In genomic region chr17:42618442-42619150, GRCh38 we compare ENCODE assay signal across 9 cellular contexts. TPM values are rescaled to one million over a fixed set of nuclear protein-coding genes. Genes with fewer than 3 reads are reported as not detected.
DNase-seq lines count a peak whose midpoint lies in the region; ATAC-seq, FAIRE-seq and TF ChIP-seq lines count a peak whose summit lies in the region.
"Had no signal": no experiment of that assay in that cellular context is flagged by ENCODE, and none has a peak within 500 bp of the region (broad histone marks: within the 10 kb centered on the region; RNA-seq: fewer than 3 reads in every experiment).

No MANE protein-coding gene starts in this region.

- H3K36me3 Mint-ChIP-seq in activated naive CD4-positive, alpha-beta T cell treated with anti-CD3 and anti-CD28 coated beads, Interleukin-2, amount 10 ng/mL, durations not matched to agents 7 days and 5 days = peaks cover 21% of the 10 kb centered on the region

- H3K27ac ChIP-seq in K562 (ENCODE audit: extremely low read depth, low read depth, low read length) (no peak overlapping the region; the same call in 2 of the 3 replicates), lower lobe of right lung (no peak overlapping the region)

- TF ChIP-seq POLR2A in NB4 (IDR thresholded peaks at IDR 0.05; ENCODE audit: extremely low read depth, insufficient read length) = no peak
- no peak for TF ChIP-seq POLR2A in K562 (conservative IDR thresholded peaks at IDR 0.05)

- H3K4me1 ChIP-seq in K562 (replicated peaks in 1 of 2; ENCODE audit: control insufficient read depth in 2 of 2, insufficient read depth in 2 of 2, low read length in 2 of 2) = peaks cover 21 to 31% of the 10 kb centered on the region in 2 experiments; a peak in 4 of 5 replicates
- peaks cover 12% of the 10 kb centered on the region for H3K4me1 ChIP-seq in lower lobe of right lung

- POLR2A ChIA-PET in K562 (lab: Yijun Ruan, JAX) = interaction anchor here (0.6 to 3.5 kb wide), 10 partner anchors 9 to 250 kb away, joined by 3 to 31 read pairs (median 3); partner anchors contain the start of genes RETREG3 and TUBG1

- H3K9me3 ChIP-seq in K562 (replicated peaks; ENCODE audit: control insufficient read depth, insufficient read depth, low read depth, low read length) = no peaks in the 10 kb centered on the region
- H3K9me3 ChIP-seq in lower lobe of right lung = no peaks in the 10 kb centered on the region

- TF ChIP-seq EP300 in K562 (IDR thresholded peaks at IDR 0.05; ENCODE audit: low read length) = no peak

- H2AFZ ChIP-seq in K562 (ENCODE audit: low read depth, low read length) = peak overlapping the region; percentile 56

- peak overlapping the region; percentile 32; the same call in 1 of the 2 replicates for H3K4me2 ChIP-seq in K562 (ENCODE audit: insufficient read depth, low read length)

- H3K79me2 ChIP-seq in K562 (ENCODE audit: control insufficient read depth, insufficient read depth, low read length) = no peaks in the 10 kb centered on the region

- TF ChIP-seq CTCF in NB4 (IDR thresholded peaks at IDR 0.05; ENCODE audit: low read depth, low read length) = no peak
- peak; percentile 65 to 93 (median 87) for TF ChIP-seq CTCF in K562 (IDR thresholded peaks at IDR 0.05 in 2 of 3, conservative IDR thresholded peaks at IDR 0.05 in 1 of 3; ENCODE audit: insufficient read depth in 2 of 3, low read depth in 1 of 3, low read length in 3 of 3)
- no peak for TF ChIP-seq CTCF in lower lobe of right lung (IDR thresholded peaks at IDR 0.05)

- TF ChIP-seq RAD21 in K562 (CRISPR knock-in tag; conservative IDR thresholded peaks at IDR 0.05 in 1 of 2, IDR thresholded peaks at IDR 0.05 in 1 of 2) = peak; percentile 56 to 76

- FAIRE-seq in K562 (lab: Jason Lieb, UNC) = peak; percentile 86

- in situ Hi-C loops in K562 (cut with MboI) = no loop called here

- no peaks in the 10 kb centered on the region for H3K27me3 Mint-ChIP-seq in activated naive CD4-positive, alpha-beta T cell treated with anti-CD3 and anti-CD28 coated beads, Interleukin-2, amount 10 ng/mL, durations not matched to agents 7 days and 5 days
- H3K27me3 Mint-ChIP-seq: central memory CD8-positive, alpha-beta T cell had no signal

- no peaks in the 10 kb centered on the region for H3K27me3 ChIP-seq in K562 (ENCODE audit: control insufficient read depth in 2 of 2, insufficient read depth in 2 of 2, low read length in 2 of 2)
- no peaks in the 10 kb centered on the region for H3K27me3 ChIP-seq in lower lobe of right lung (ENCODE audit: low read depth)

- peak overlapping the region; percentile 24 to 28; a peak in 1 of 4 replicates for H3K9ac ChIP-seq in K562 (ENCODE audit: insufficient read depth in 1 of 2, low read depth in 2 of 2, low read length in 2 of 2)

- peak; percentile 24 for DNase-seq in activated naive CD4-positive, alpha-beta T cell treated with anti-CD3 and anti-CD28 coated beads, Interleukin-2, amount 10 ng/mL, durations not matched to agents 7 days and 5 days
- DNase-seq in activated naive CD4-positive, alpha-beta T cell (lab: John Stamatoyannopoulos, UW) = no peak
- DNase-seq in NB4 (ENCODE audit: low read depth) = peak; percentile 47
- DNase-seq in K562 (ENCODE audit: extremely low read depth in 1 of 4, low spot score in 3 of 4) = peak; percentile 65 to 82 (median 70)
- peak; percentile 52 for DNase-seq in lower lobe of right lung
- no peak for DNase-seq in cortex of kidney (lab: John Stamatoyannopoulos, UW)
- DNase-seq in AG20443 (ENCODE audit: low spot score) = no peak

- no TSS peak for BruUV-seq in K562 (replicated peaks; lab: Mats Ljungman, UMichigan)

- no peak overlapping the region for H3K27ac Mint-ChIP-seq in activated naive CD4-positive, alpha-beta T cell treated with anti-CD3 and anti-CD28 coated beads, Interleukin-2, amount 10 ng/mL, durations not matched to agents 7 days and 5 days

- peaks cover 24% of the 10 kb centered on the region; the same call in 2 of the 3 replicates for H3K36me3 ChIP-seq in K562 (ENCODE audit: control insufficient read depth, insufficient read depth, low read length)
- peaks cover 26% of the 10 kb centered on the region for H3K36me3 ChIP-seq in lower lobe of right lung

- no peak overlapping the region for H3K4me3 Mint-ChIP-seq in activated naive CD4-positive, alpha-beta T cell treated with anti-CD3 and anti-CD28 coated beads, Interleukin-2, amount 10 ng/mL, durations not matched to agents 7 days and 5 days
- H3K4me3 Mint-ChIP-seq: central memory CD8-positive, alpha-beta T cell had no signal

- CTCF ChIA-PET in activated naive CD4-positive, alpha-beta T cell treated with anti-CD3 and anti-CD28 coated beads, Interleukin-2, amount 10 ng/mL, durations not matched to agents 7 days and 5 days (lab: Charles Lee) = interaction anchor here (0.7 to 1.0 kb wide), 2 partner anchors 10 to 62 kb away, joined by 3 read pairs; no protein-coding TSS in a partner anchor
- CTCF ChIA-PET in K562 (lab: Yijun Ruan, JAX; ENCODE audit: low intra/inter-chr PET ratio) = interaction anchor here (0.6 kb wide), 1 partner anchor 155 kb away, joined by 3 read pairs; no protein-coding TSS in a partner anchor

- no peaks in the 10 kb centered on the region for H4K20me1 ChIP-seq in K562 (replicated peaks; ENCODE audit: control insufficient read depth, insufficient read depth, low read length)

- no peaks in the 10 kb centered on the region for H3K9me3 Mint-ChIP-seq in activated naive CD4-positive, alpha-beta T cell treated with anti-CD3 and anti-CD28 coated beads, Interleukin-2, amount 10 ng/mL, durations not matched to agents 7 days and 5 days
- H3K9me3 Mint-ChIP-seq: central memory CD8-positive, alpha-beta T cell had no signal

- intact Hi-C loops in K562 (cut with micrococcal nuclease) (loop anchor here (2.0 kb wide), 1 partner anchor 60 kb away; no protein-coding TSS in a partner anchor), lower lobe of right lung (cut with DNase I) (no loop called here)

- H3K4me3 ChIP-seq in NB4 (ENCODE audit: low read depth, low read length) (no peak overlapping the region), K562 (no peak overlapping the region), lower lobe of right lung (no peak overlapping the region)

- 53% methylated on average over 9 of the region's 9 CpGs for WGBS in K562 (ENCODE audit: insufficient coverage, low coverage, missing lambda C conversion rate)

- peak; percentile 69 for ATAC-seq in HG02610 (IDR thresholded peaks at IDR 0.05; ENCODE audit: unreplicated experiment)
- ATAC-seq in K562 = peak; percentile 92
- ATAC-seq in lower lobe of right lung = peak; percentile 76 to 77

- no peaks in the 10 kb centered on the region for H3K9me1 ChIP-seq in K562 (ENCODE audit: control insufficient read depth, insufficient read depth, low read length)

- peaks cover 6% of the 10 kb centered on the region for H3K4me1 Mint-ChIP-seq in activated naive CD4-positive, alpha-beta T cell treated with anti-CD3 and anti-CD28 coated beads, Interleukin-2, amount 10 ng/mL, durations not matched to agents 7 days and 5 days
- H3K4me1 Mint-ChIP-seq: central memory CD8-positive, alpha-beta T cell had no signal

RNA-seq across cellular contexts. Expression of gene TUBG1, which starts 9.1 kb away (rescaled TPM):
- 35.3 and 79.8 TPM in 2 replicates for total RNA-seq in K562 (2011; cell fraction: chromatin; rRNA removed; ENCODE audit: low replicate concordance)
- 46.3 and 58.9 TPM in 2 replicates for total RNA-seq in K562 (2011; cell fraction: nucleolus; rRNA removed)
- 54.0 and 66.2 TPM in 2 replicates for total RNA-seq in K562 (2011; cell fraction: nucleoplasm; rRNA removed)
- 89.5 and 116 TPM in 2 replicates for total RNA-seq in K562 (2014; rRNA removed)
- 33.7 and 40.1 TPM in 2 replicates for total RNA-seq in K562 (2014; rRNA removed; fragmentation: Illumina TruSeq; extraction: Trizol)
- 64.4 and 65.4 TPM in 2 replicates for total RNA-seq in K562 (2015; rRNA removed; fragmentation: Illumina TruSeq; extraction: Trizol)
- 115 and 117 TPM in 2 replicates for total RNA-seq in K562 (2021)
- 46.1 and 46.9 TPM in 2 replicates for polyA plus RNA-seq in K562 (2011; rRNA removed)
- polyA plus RNA-seq in K562 (2011; cell fraction: cytosol; rRNA removed) = 94.0 and 218 TPM in 2 replicates
- 89.8 and 181 TPM in 2 replicates for polyA plus RNA-seq in K562 (2011; cell fraction: nucleus; rRNA removed)
- polyA plus RNA-seq in K562 (2012) = 117 and 186 TPM in 2 replicates
- polyA plus RNA-seq in K562 (2014; fragmentation: Illumina TruSeq; extraction: Trizol) = 147 and 163 TPM in 2 replicates
- polyA plus RNA-seq in K562 (2014; fragmentation: Nextera tagmentation; extraction: Ambion mirVana) = 10 to 100 TPM; 33.1 to 66.0 TPM
- 68.3 and 77.8 TPM in 2 replicates for polyA plus RNA-seq in K562 (2014; rRNA removed)
- 28.6 and 72.5 TPM in 2 replicates for polyA minus RNA-seq in K562 (2011; rRNA and poly(A)+ RNA removed)
- polyA minus RNA-seq in K562 (2011; cell fraction: cytosol; rRNA and poly(A)+ RNA removed) = 53.4 and 81.5 TPM in 2 replicates
- polyA minus RNA-seq in K562 (2011; cell fraction: nucleus; rRNA and poly(A)+ RNA removed) = 30.7 and 31.3 TPM in 2 replicates
- 30.3 TPM for total RNA-seq in lower lobe of right lung

RNA-seq across cellular contexts. Expression of gene RETREG3, which starts 9.4 kb away (rescaled TPM):
- 79.8 and 135 TPM in 2 replicates for total RNA-seq in K562 (2011; cell fraction: chromatin; rRNA removed; ENCODE audit: low replicate concordance)
- total RNA-seq in K562 (2011; cell fraction: nucleolus; rRNA removed) = 81.9 and 89.6 TPM in 2 replicates
- 93.5 and 119 TPM in 2 replicates for total RNA-seq in K562 (2011; cell fraction: nucleoplasm; rRNA removed)
- total RNA-seq in K562 (2014; rRNA removed) (16.9 and 23.5 TPM in 2 replicates), K562 (2014; rRNA removed; fragmentation: Illumina TruSeq; extraction: Trizol) (25.6 and 26.4 TPM in 2 replicates), K562 (2015; rRNA removed; fragmentation: Illumina TruSeq; extraction: Trizol) (19.6 and 20.9 TPM in 2 replicates), K562 (2021) (35.7 and 39.0 TPM in 2 replicates), lower lobe of right lung (70.7 TPM)
- polyA plus RNA-seq in K562 (2011; rRNA removed) (23.9 and 24.5 TPM in 2 replicates), K562 (2014; fragmentation: Illumina TruSeq; extraction: Trizol) (16.5 and 17.4 TPM in 2 replicates), K562 (2014; fragmentation: Nextera tagmentation; extraction: Ambion mirVana) (1 to 10 TPM; 4.1 to 5.3 TPM), K562 (2014; rRNA removed) (14.2 and 14.6 TPM in 2 replicates)
- 20.1 and 25.9 TPM in 2 replicates for polyA plus RNA-seq in K562 (2011; cell fraction: cytosol; rRNA removed)
- 22.8 and 41.6 TPM in 2 replicates for polyA plus RNA-seq in K562 (2011; cell fraction: nucleus; rRNA removed)
- 15.5 and 15.6 TPM in 2 replicates for polyA plus RNA-seq in K562 (2012)
- polyA minus RNA-seq in K562 (2011; rRNA and poly(A)+ RNA removed) = 37.6 and 78.2 TPM in 2 replicates
- polyA minus RNA-seq in K562 (2011; cell fraction: cytosol; rRNA and poly(A)+ RNA removed) = 16.0 and 33.6 TPM in 2 replicates
- polyA minus RNA-seq in K562 (2011; cell fraction: nucleus; rRNA and poly(A)+ RNA removed) = 18.4 and 19.0 TPM in 2 replicates

RNA-seq across cellular contexts. Expression of gene TUBG2, which starts 40.5 kb away (rescaled TPM):
- total RNA-seq in K562 (2011; cell fraction: chromatin; rRNA removed; ENCODE audit: low replicate concordance) = 1.1 TPM in 1 of 2 replicates, not detected in the other
- 0.39 and 0.83 TPM in 2 replicates for total RNA-seq in K562 (2011; cell fraction: nucleolus; rRNA removed)
- 0.37 TPM in 1 of 2 replicates, not detected in the other for total RNA-seq in K562 (2011; cell fraction: nucleoplasm; rRNA removed)
- total RNA-seq in K562 (2014; rRNA removed) (0.09 and 0.12 TPM in 2 replicates), K562 (2014; rRNA removed; fragmentation: Illumina TruSeq; extraction: Trizol) (not detected in 2 replicates), K562 (2015; rRNA removed; fragmentation: Illumina TruSeq; extraction: Trizol) (0.26 and 0.29 TPM in 2 replicates), K562 (2021) (0.78 and 0.80 TPM in 2 replicates), lower lobe of right lung (16.8 TPM)
- polyA plus RNA-seq in K562 (2011; rRNA removed) (0.21 and 0.37 TPM in 2 replicates), K562 (2014; fragmentation: Illumina TruSeq; extraction: Trizol) (0.24 and 0.35 TPM in 2 replicates), K562 (2014; fragmentation: Nextera tagmentation; extraction: Ambion mirVana) (under 1 TPM; 0.15 to 0.34 TPM), K562 (2014; rRNA removed) (not detected in 2 replicates)
- 0.15 and 0.24 TPM in 2 replicates for polyA plus RNA-seq in K562 (2011; cell fraction: cytosol; rRNA removed)
- 0.91 and 2.0 TPM in 2 replicates for polyA plus RNA-seq in K562 (2011; cell fraction: nucleus; rRNA removed)
- polyA plus RNA-seq in K562 (2012) = 0.35 and 0.40 TPM in 2 replicates
- polyA minus RNA-seq in K562 (2011; rRNA and poly(A)+ RNA removed) = 0.11 and 0.15 TPM in 2 replicates
- polyA minus RNA-seq in K562 (2011; cell fraction: cytosol; rRNA and poly(A)+ RNA removed) = 0.86 and 1.6 TPM in 2 replicates
- 0.33 TPM in 1 of 2 replicates, not detected in the other for polyA minus RNA-seq in K562 (2011; cell fraction: nucleus; rRNA and poly(A)+ RNA removed)

RNA-seq across cellular contexts. Expression of gene PSMC3IP, which starts 41.1 kb away (rescaled TPM):
- 63.5 and 83.8 TPM in 2 replicates for total RNA-seq in K562 (2011; cell fraction: chromatin; rRNA removed; ENCODE audit: low replicate concordance)
- total RNA-seq in K562 (2011; cell fraction: nucleolus; rRNA removed) = 39.0 and 45.4 TPM in 2 replicates
- 59.4 and 78.8 TPM in 2 replicates for total RNA-seq in K562 (2011; cell fraction: nucleoplasm; rRNA removed)
- total RNA-seq in K562 (2014; rRNA removed) (46.7 and 50.8 TPM in 2 replicates), K562 (2014; rRNA removed; fragmentation: Illumina TruSeq; extraction: Trizol) (28.1 and 31.6 TPM in 2 replicates), K562 (2015; rRNA removed; fragmentation: Illumina TruSeq; extraction: Trizol) (26.2 and 27.9 TPM in 2 replicates), K562 (2021) (29.3 and 34.4 TPM in 2 replicates), lower lobe of right lung (4.8 TPM)
- polyA plus RNA-seq in K562 (2011; rRNA removed) (25.6 and 32.8 TPM in 2 replicates), K562 (2014; fragmentation: Illumina TruSeq; extraction: Trizol) (48.3 and 50.5 TPM in 2 replicates), K562 (2014; fragmentation: Nextera tagmentation; extraction: Ambion mirVana) (10 to 100 TPM; 13.8 to 16.0 TPM), K562 (2014; rRNA removed) (64.0 and 65.6 TPM in 2 replicates)
- 11.3 and 14.9 TPM in 2 replicates for polyA plus RNA-seq in K562 (2011; cell fraction: cytosol; rRNA removed)
- polyA plus RNA-seq in K562 (2011; cell fraction: nucleus; rRNA removed) = 96.3 and 104 TPM in 2 replicates
- 33.2 and 36.0 TPM in 2 replicates for polyA plus RNA-seq in K562 (2012)
- polyA minus RNA-seq in K562 (2011; rRNA and poly(A)+ RNA removed) = 17.9 and 20.6 TPM in 2 replicates
- 4.3 and 7.2 TPM in 2 replicates for polyA minus RNA-seq in K562 (2011; cell fraction: cytosol; rRNA and poly(A)+ RNA removed)
- 24.5 and 27.0 TPM in 2 replicates for polyA minus RNA-seq in K562 (2011; cell fraction: nucleus; rRNA and poly(A)+ RNA removed)

RNA-seq across cellular contexts. Expression of gene MLX, which starts 51.7 kb away (rescaled TPM):
- 94.6 and 259 TPM in 2 replicates for total RNA-seq in K562 (2011; cell fraction: chromatin; rRNA removed; ENCODE audit: low replicate concordance)
- 158 and 168 TPM in 2 replicates for total RNA-seq in K562 (2011; cell fraction: nucleolus; rRNA removed)
- total RNA-seq in K562 (2011; cell fraction: nucleoplasm; rRNA removed) = 148 and 161 TPM in 2 replicates
- total RNA-seq in K562 (2014; rRNA removed) = 42.9 and 51.6 TPM in 2 replicates
- 41.2 and 45.4 TPM in 2 replicates for total RNA-seq in K562 (2014; rRNA removed; fragmentation: Illumina TruSeq; extraction: Trizol)
- total RNA-seq in K562 (2015; rRNA removed; fragmentation: Illumina TruSeq; extraction: Trizol) = 47.6 and 48.6 TPM in 2 replicates
- 50.0 and 55.1 TPM in 2 replicates for total RNA-seq in K562 (2021)
- 41.8 and 58.9 TPM in 2 replicates for polyA plus RNA-seq in K562 (2011; rRNA removed)
- 35.1 and 46.5 TPM in 2 replicates for polyA plus RNA-seq in K562 (2011; cell fraction: cytosol; rRNA removed)
- 76.8 and 145 TPM in 2 replicates for polyA plus RNA-seq in K562 (2011; cell fraction: nucleus; rRNA removed)
- 46.8 and 71.4 TPM in 2 replicates for polyA plus RNA-seq in K562 (2012)
- polyA plus RNA-seq in K562 (2014; fragmentation: Illumina TruSeq; extraction: Trizol) = 71.5 and 84.2 TPM in 2 replicates
- 100 to 1,000 TPM in 1 of 2 experiments, 10 to 100 TPM in 1; 82.7 to 100 TPM for polyA plus RNA-seq in K562 (2014; fragmentation: Nextera tagmentation; extraction: Ambion mirVana)
- polyA plus RNA-seq in K562 (2014; rRNA removed) = 71.3 and 82.0 TPM in 2 replicates
- polyA minus RNA-seq in K562 (2011; rRNA and poly(A)+ RNA removed) = 42.5 and 66.7 TPM in 2 replicates
- 16.9 and 28.1 TPM in 2 replicates for polyA minus RNA-seq in K562 (2011; cell fraction: cytosol; rRNA and poly(A)+ RNA removed)
- polyA minus RNA-seq in K562 (2011; cell fraction: nucleus; rRNA and poly(A)+ RNA removed) = 36.9 and 49.1 TPM in 2 replicates
- 70.5 TPM for total RNA-seq in lower lobe of right lung

Comparison
In these comparisons a context has a peak if more than half of its experiments do, and no peak if none do; other contexts are left out.
1. DNase-seq: peak in activated naive CD4-positive, alpha-beta T cell treated with anti-CD3 and anti-CD28 coated beads, Interleukin-2, amount 10 ng/mL, durations not matched to agents 7 days and 5 days (single experiment), NB4 (single experiment), K562 (4 of 4) and lower lobe of right lung (single experiment); none in activated naive CD4-positive, alpha-beta T cell (0 of 4), cortex of kidney (single experiment) and AG20443 (single experiment).
2. CTCF ChIP-seq: peak in K562 (3 of 3); none in NB4 (single experiment) and lower lobe of right lung (single experiment).
3. Peak in every context shown above with its lines, with median percentiles within 50 percentile points of each other: ATAC-seq.